In genomic region chr5:51652980-51653379, GRCh38 we compare ENCODE assay signal across 22 cellular contexts.
A peak's percentile ranks its signal among the peaks of the same experiment; 100 is the strongest.
DNase-seq lines count a peak whose midpoint lies in the region; ATAC-seq and TF ChIP-seq lines count a peak whose summit lies in the region.
"Had no signal": no experiment of that assay in that cellular context is flagged by ENCODE, and none has a peak within 500 bp of the region (broad histone marks: within the 10 kb centered on the region; RNA-seq: fewer than 3 reads in every experiment).

No MANE protein-coding gene starts in this region.

- CTCF ChIA-PET in mammary epithelial cell (lab: Charles Lee; ENCODE audit: low non-redundant PET) = no interaction called here

- no peaks in the 10 kb centered on the region for H4K20me1 ChIP-seq in mammary epithelial cell (ENCODE audit: insufficient read depth, low read length)

- 18% methylated on average over 2 of the region's 2 CpGs for WGBS in mammary epithelial cell (ENCODE audit: low coverage, missing lambda C conversion rate)
- WGBS in endodermal cell (ENCODE audit: insufficient coverage in 1 of 2, insufficient read length in 1 of 2), 2 experiments = 90% methylated on average over 2 of the region's 2 CpGs; no CpG with 5 or more reads in 1 of the 2 experiments

- H3K27ac ChIP-seq in mammary epithelial cell (ENCODE audit: insufficient read depth, low read depth, low read length) = peak overlapping the region; percentile 25
- no peak overlapping the region for H3K27ac ChIP-seq in endodermal cell (ENCODE audit: low read depth, low read length)
- H3K27ac ChIP-seq: ascending aorta, C4-2B, psoas muscle, spleen, uterus had no signal

- peak overlapping the region; percentile 84 for H3K4me2 ChIP-seq in mammary epithelial cell (ENCODE audit: insufficient read depth, low read depth, low read length)

- no peaks in the 10 kb centered on the region for H3K9me3 ChIP-seq in mammary epithelial cell (replicated peaks; ENCODE audit: insufficient read depth, low read length)
- no peaks in the 10 kb centered on the region for H3K9me3 ChIP-seq in endodermal cell (ENCODE audit: control insufficient read depth, low read length)
- H3K9me3 ChIP-seq: ascending aorta, mucosa of descending colon, psoas muscle, spleen, uterus had no signal

- BruUV-seq in mammary epithelial cell (replicated peaks; lab: Mats Ljungman, UMichigan) = no TSS peak

- no peak overlapping the region for H3K4me3 Mint-ChIP-seq in effector memory CD8-positive, alpha-beta T cell
- no peak overlapping the region for H3K4me3 Mint-ChIP-seq in endodermal cell
- H3K4me3 Mint-ChIP-seq in activated T-helper 17 cell treated with anti-CD3 and anti-CD28 coated beads, Interleukin-2, amount 50 U/mL, for 72 hours = no peak overlapping the region
- H3K4me3 Mint-ChIP-seq: activated CD4-positive, alpha-beta memory T cell treated with anti-CD3 and anti-CD28 coated beads for 36 hours; activated naive CD4-positive, alpha-beta T cell treated with anti-CD3 and anti-CD28 coated beads, Interleukin-2, amount 10 ng/mL, durations not matched to agents 7 days and 5 days had no signal

- H3K27ac Mint-ChIP-seq in effector memory CD8-positive, alpha-beta T cell = no peak overlapping the region
- no peak overlapping the region for H3K27ac Mint-ChIP-seq in endodermal cell
- no peak overlapping the region for H3K27ac Mint-ChIP-seq in activated T-helper 17 cell treated with anti-CD3 and anti-CD28 coated beads, Interleukin-2, amount 50 U/mL, for 72 hours
- H3K27ac Mint-ChIP-seq: activated CD4-positive, alpha-beta memory T cell treated with anti-CD3 and anti-CD28 coated beads for 36 hours; activated naive CD4-positive, alpha-beta T cell treated with anti-CD3 and anti-CD28 coated beads, Interleukin-2, amount 10 ng/mL, durations not matched to agents 7 days and 5 days had no signal

- H3K9ac ChIP-seq in mammary epithelial cell (ENCODE audit: insufficient read depth, low read length) (no peak overlapping the region), endodermal cell (ENCODE audit: extremely low read depth, low read length, poor library complexity, severe bottlenecking) (no peak overlapping the region)

- in situ Hi-C loops in mammary epithelial cell (cut with MboI; ENCODE audit: low sequenced_read_pairs in 2 of 2) = no loop called here

- no peaks in the 10 kb centered on the region for H3K27me3 ChIP-seq in mammary epithelial cell (ENCODE audit: insufficient read depth, low read length)
- no peaks in the 10 kb centered on the region for H3K27me3 ChIP-seq in endodermal cell (ENCODE audit: control insufficient read depth, insufficient read depth, low read length, poor library complexity, severe bottlenecking)
- H3K27me3 ChIP-seq: ascending aorta, spleen, uterus had no signal

- no peak for ATAC-seq in effector memory CD8-positive, alpha-beta T cell (replicated peaks)
- no peak for ATAC-seq in activated T-helper 17 cell treated with anti-CD3 and anti-CD28 coated beads, Interleukin-2, amount 50 U/mL, for 72 hours (replicated peaks)
- no peak for ATAC-seq in GM18502 (IDR thresholded peaks at IDR 0.05; ENCODE audit: poor library complexity, unreplicated experiment)
- ATAC-seq: mucosa of descending colon, psoas muscle had no signal

- DNase-seq in Daoy (ENCODE audit: low read depth) (peak; percentile 3), HT1080 (ENCODE audit: low read depth) (peak; percentile 63), mammary epithelial cell (peak; percentile 57), kidney glomerular epithelial cell (lab: John Stamatoyannopoulos, UW) (peak; percentile 64), endodermal cell (no peak)
- DNase-seq in effector memory CD8-positive, alpha-beta T cell = no peak
- DNase-seq: activated CD4-positive, alpha-beta memory T cell treated with anti-CD3 and anti-CD28 coated beads for 36 hours; activated naive CD4-positive, alpha-beta T cell treated with anti-CD3 and anti-CD28 coated beads, Interleukin-2, amount 10 ng/mL, durations not matched to agents 7 days and 5 days; activated T-cell treated with anti-CD3 and anti-CD28 coated beads for 4 hours; hypothalamus; mucosa of descending colon; NCI-H1436; NCI-H2171; psoas muscle; SIG-M5; spleen; T-helper 2 cell; uterus had no signal

- no peak for TF ChIP-seq CTCF in mammary epithelial cell (conservative IDR thresholded peaks at IDR 0.05 in 1 of 2, IDR thresholded peaks at IDR 0.05 in 1 of 2; ENCODE audit: extremely low read depth in 1 of 2, insufficient read depth in 1 of 2, low read depth in 1 of 2, low read length in 2 of 2)
- TF ChIP-seq CTCF in endodermal cell (conservative IDR thresholded peaks at IDR 0.05) = no peak

- H2AFZ ChIP-seq in mammary epithelial cell (ENCODE audit: low read depth, low read length) = peak overlapping the region; percentile 42

- no peaks in the 10 kb centered on the region for H3K27me3 Mint-ChIP-seq in effector memory CD8-positive, alpha-beta T cell
- no peaks in the 10 kb centered on the region for H3K27me3 Mint-ChIP-seq in endodermal cell (ENCODE audit: insufficient read depth)
- no peaks in the 10 kb centered on the region for H3K27me3 Mint-ChIP-seq in activated T-helper 17 cell treated with anti-CD3 and anti-CD28 coated beads, Interleukin-2, amount 50 U/mL, for 72 hours
- H3K27me3 Mint-ChIP-seq: activated CD4-positive, alpha-beta memory T cell treated with anti-CD3 and anti-CD28 coated beads for 36 hours; activated naive CD4-positive, alpha-beta T cell treated with anti-CD3 and anti-CD28 coated beads, Interleukin-2, amount 10 ng/mL, durations not matched to agents 7 days and 5 days had no signal

- H3K4me3 ChIP-seq in mammary epithelial cell (replicated peaks in 1 of 3; ENCODE audit: insufficient read depth in 1 of 3, low read depth in 2 of 3, low read length in 3 of 3) (no peak overlapping the region), endodermal cell (ENCODE audit: low read length) (no peak overlapping the region)
- H3K4me3 ChIP-seq: ascending aorta, mucosa of descending colon, psoas muscle, spleen, uterus had no signal

- dilution Hi-C loops in mammary epithelial cell (cut with HindIII; ENCODE audit: low sequenced_read_pairs) = no loop called here

- H3K9me3 Mint-ChIP-seq in effector memory CD8-positive, alpha-beta T cell = peaks cover 10 to 30% of the 10 kb centered on the region in 2 donors
- H3K9me3 Mint-ChIP-seq in endodermal cell = no peaks in the 10 kb centered on the region
- peaks cover 18% of the 10 kb centered on the region for H3K9me3 Mint-ChIP-seq in activated T-helper 17 cell treated with anti-CD3 and anti-CD28 coated beads, Interleukin-2, amount 50 U/mL, for 72 hours

- H3K79me2 ChIP-seq in mammary epithelial cell (ENCODE audit: insufficient read depth, low read length) = no peaks in the 10 kb centered on the region

- H3K4me1 Mint-ChIP-seq in effector memory CD8-positive, alpha-beta T cell (ENCODE audit: low read depth in 2 of 2) = no peaks in the 10 kb centered on the region
- peaks cover 19% of the 10 kb centered on the region for H3K4me1 Mint-ChIP-seq in endodermal cell
- H3K4me1 Mint-ChIP-seq in activated T-helper 17 cell treated with anti-CD3 and anti-CD28 coated beads, Interleukin-2, amount 50 U/mL, for 72 hours = no peaks in the 10 kb centered on the region
- H3K4me1 Mint-ChIP-seq: activated naive CD4-positive, alpha-beta T cell treated with anti-CD3 and anti-CD28 coated beads, Interleukin-2, amount 10 ng/mL, durations not matched to agents 7 days and 5 days had no signal

- intact Hi-C loops in mammary epithelial cell (cut with micrococcal nuclease) = no loop called here

- no peaks in the 10 kb centered on the region for H3K36me3 ChIP-seq in mammary epithelial cell (ENCODE audit: insufficient read depth, low read length)
- no peaks in the 10 kb centered on the region for H3K36me3 ChIP-seq in endodermal cell (ENCODE audit: control insufficient read depth, insufficient read depth, low read length)
- H3K36me3 ChIP-seq: ascending aorta, spleen, uterus had no signal

- H3K36me3 Mint-ChIP-seq in effector memory CD8-positive, alpha-beta T cell (ENCODE audit: insufficient read depth) = no peaks in the 10 kb centered on the region
- no peaks in the 10 kb centered on the region for H3K36me3 Mint-ChIP-seq in endodermal cell (ENCODE audit: low read depth)
- no peaks in the 10 kb centered on the region for H3K36me3 Mint-ChIP-seq in activated T-helper 17 cell treated with anti-CD3 and anti-CD28 coated beads, Interleukin-2, amount 50 U/mL, for 72 hours (ENCODE audit: low read depth)
- H3K36me3 Mint-ChIP-seq: activated CD4-positive, alpha-beta memory T cell treated with anti-CD3 and anti-CD28 coated beads for 36 hours; activated naive CD4-positive, alpha-beta T cell treated with anti-CD3 and anti-CD28 coated beads, Interleukin-2, amount 10 ng/mL, durations not matched to agents 7 days and 5 days had no signal

- peaks cover 27% of the 10 kb centered on the region for H3K4me1 ChIP-seq in mammary epithelial cell (ENCODE audit: insufficient read depth, low read length)
- H3K4me1 ChIP-seq in endodermal cell (ENCODE audit: control insufficient read depth, insufficient read depth, low read length) = peaks cover 6% of the 10 kb centered on the region
- H3K4me1 ChIP-seq: ascending aorta, psoas muscle, spleen, uterus had no signal

Comparison
In these comparisons a context has a peak if more than half of its experiments do, and no peak if none do; other contexts are left out.
1. DNase-seq: peak in Daoy (single experiment), HT1080 (single experiment), mammary epithelial cell (single experiment) and kidney glomerular epithelial cell (single experiment); none in effector memory CD8-positive, alpha-beta T cell (0 of 3) and endodermal cell (single experiment).